Comparison of ENCODE assay signal across 26 cellular contexts in genomic region chr1:210076620-210077019, GRCh38.
DNase-seq lines count a peak whose midpoint lies in the region; FAIRE-seq and TF ChIP-seq lines count a peak whose summit lies in the region.
"Had no signal": no experiment of that assay in that cellular context is flagged by ENCODE, and none has a peak within 500 bp of the region (broad histone marks: within the 10 kb centered on the region; RNA-seq: fewer than 3 reads in every experiment).

No MANE protein-coding gene starts in this region.

- H3K27ac Mint-ChIP-seq in endodermal cell: no peak overlapping the region
- no peak overlapping the region for H3K27ac Mint-ChIP-seq in activated CD4-positive, alpha-beta memory T cell treated with anti-CD3 and anti-CD28 coated beads for 36 hours
- H3K27ac Mint-ChIP-seq: B cell; CD8-positive, alpha-beta T cell; HFFc6 had no signal

- no peaks in the 10 kb centered on the region for H3K27me3 Mint-ChIP-seq in endodermal cell (ENCODE audit: insufficient read depth)
- peaks cover 2% of the 10 kb centered on the region for H3K27me3 Mint-ChIP-seq in activated CD4-positive, alpha-beta memory T cell treated with anti-CD3 and anti-CD28 coated beads for 36 hours

- WGBS in endodermal cell (ENCODE audit: insufficient coverage in 1 of 2, insufficient read length in 1 of 2), 2 experiments: 81% methylated on average over 3 of the region's 3 CpGs; no CpG with 5 or more reads in 1 of the 2 experiments

- CTCF ChIA-PET in activated CD4-positive, alpha-beta memory T cell treated with anti-CD3 and anti-CD28 coated beads for 36 hours (lab: Charles Lee): no interaction called here

- no peak for TF ChIP-seq CTCF in endodermal cell (conservative IDR thresholded peaks at IDR 0.05)
- no peak for TF ChIP-seq CTCF in D721Med (IDR thresholded peaks at IDR 0.05; ENCODE audit: insufficient read depth, missing control alignments)

- POLR2A ChIA-PET in activated CD4-positive, alpha-beta memory T cell treated with anti-CD3 and anti-CD28 coated beads for 36 hours (lab: Charles Lee): no interaction called here

- intact Hi-C loops in activated CD4-positive, alpha-beta memory T cell treated with anti-CD3 and anti-CD28 coated beads for 36 hours (cut with micrococcal nuclease): no loop called here

- no peaks in the 10 kb centered on the region for H3K27me3 ChIP-seq in endodermal cell (ENCODE audit: control insufficient read depth, insufficient read depth, low read length, poor library complexity, severe bottlenecking)

- H3K27ac ChIP-seq in endodermal cell (ENCODE audit: low read depth, low read length): no peak overlapping the region
- H3K27ac ChIP-seq: C4-2B, RWPE1 had no signal

- no peaks in the 10 kb centered on the region for H3K4me1 ChIP-seq in endodermal cell (ENCODE audit: control insufficient read depth, insufficient read depth, low read length)

- peaks cover 6% of the 10 kb centered on the region for H3K36me3 Mint-ChIP-seq in endodermal cell (ENCODE audit: low read depth)
- H3K36me3 Mint-ChIP-seq in activated CD4-positive, alpha-beta memory T cell treated with anti-CD3 and anti-CD28 coated beads for 36 hours: no peaks in the 10 kb centered on the region
- H3K36me3 Mint-ChIP-seq: CD8-positive, alpha-beta T cell had no signal

- H3K4me1 Mint-ChIP-seq in endodermal cell: no peaks in the 10 kb centered on the region
- H3K4me1 Mint-ChIP-seq in activated CD4-positive, alpha-beta memory T cell treated with anti-CD3 and anti-CD28 coated beads for 36 hours (ENCODE audit: low read depth): no peaks in the 10 kb centered on the region
- H3K4me1 Mint-ChIP-seq: B cell had no signal

- no peak for FAIRE-seq in D721Med (lab: Jason Lieb, UNC)
- FAIRE-seq in RCC 7860 (lab: Jason Lieb, UNC): no peak
- FAIRE-seq: GM12878, HTR-8/SVneo had no signal

- peaks cover 14% of the 10 kb centered on the region for H3K9me3 ChIP-seq in endodermal cell (ENCODE audit: control insufficient read depth, low read length)
- H3K9me3 ChIP-seq: HAP-1 had no signal

- peak overlapping the region; percentile 36 for H3K4me3 ChIP-seq in endodermal cell (ENCODE audit: low read length)
- H3K4me3 ChIP-seq: GM12878, HAP-1 had no signal

- no peak overlapping the region for H3K4me3 Mint-ChIP-seq in endodermal cell
- no peak overlapping the region for H3K4me3 Mint-ChIP-seq in activated CD4-positive, alpha-beta memory T cell treated with anti-CD3 and anti-CD28 coated beads for 36 hours
- H3K4me3 Mint-ChIP-seq: B cell; CD8-positive, alpha-beta T cell; HFFc6 had no signal

- peaks cover 3% of the 10 kb centered on the region for H3K36me3 ChIP-seq in endodermal cell (ENCODE audit: control insufficient read depth, insufficient read depth, low read length)
- H3K36me3 ChIP-seq: HAP-1 had no signal

- peak; percentile 26 for DNase-seq in ELR (ENCODE audit: low read depth)
- peak; percentile 18 for DNase-seq in M059J (ENCODE audit: low read depth)
- DNase-seq in endodermal cell: no peak
- no peak for DNase-seq in NCI-H187 treated with DMSO at 0.1 percent for 48 hours (lab: John Stamatoyannopoulos, UW)
- DNase-seq in activated CD4-positive, alpha-beta memory T cell treated with anti-CD3 and anti-CD28 coated beads for 36 hours: no peak
- DNase-seq in D721Med (ENCODE audit: insufficient read length, low spot score): no peak
- no peak for DNase-seq in RCC 7860 (ENCODE audit: low spot score)
- DNase-seq: Calu3; CD8-positive, alpha-beta T cell; DMS153; GDM1; GOT3; HFFc6; KBM-7; NCI-H1092 treated with DMSO at 0.1 percent for 48 hours; NCI-H1436; NCI-H187; NCI-H526; NCI-H82; SHP77 had no signal

- H3K9me3 Mint-ChIP-seq in endodermal cell: peaks cover 11% of the 10 kb centered on the region
- no peaks in the 10 kb centered on the region for H3K9me3 Mint-ChIP-seq in activated CD4-positive, alpha-beta memory T cell treated with anti-CD3 and anti-CD28 coated beads for 36 hours
- H3K9me3 Mint-ChIP-seq: CD8-positive, alpha-beta T cell; HFFc6 had no signal

- no peak overlapping the region for H3K9ac ChIP-seq in endodermal cell (ENCODE audit: extremely low read depth, low read length, poor library complexity, severe bottlenecking)

Comparison
In these comparisons a context has a peak if more than half of its experiments do, and no peak if none do; other contexts are left out.
1. DNase-seq: peak in ELR (single experiment) and M059J (single experiment); none in endodermal cell (single experiment), NCI-H187 treated with DMSO at 0.1 percent for 48 hours (single experiment), activated CD4-positive, alpha-beta memory T cell treated with anti-CD3 and anti-CD28 coated beads for 36 hours (single experiment), D721Med (single experiment) and RCC 7860 (single experiment).